ENCODE assay signal across 10 cellular contexts in the genomic region with DNA sequence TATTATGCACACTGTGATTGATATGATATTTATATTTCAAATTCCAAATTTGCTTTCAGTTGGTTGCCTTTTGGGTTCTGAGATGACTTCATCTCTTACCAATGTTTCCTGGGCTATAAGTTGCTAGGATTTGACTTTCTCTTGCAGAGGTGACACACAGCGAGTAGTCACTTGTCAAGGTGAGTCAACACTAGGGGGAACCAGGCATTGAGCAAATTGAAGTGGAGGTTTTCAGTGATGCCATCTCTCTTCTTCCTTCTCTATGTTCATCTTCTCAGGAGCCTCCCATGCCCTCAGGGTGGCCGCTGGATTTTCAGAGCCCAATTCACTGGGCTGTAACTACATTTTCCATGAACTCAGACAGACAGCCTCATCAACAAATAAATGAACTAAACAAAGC. TPM values are rescaled to one million over a fixed set of nuclear protein-coding genes. Genes with fewer than 3 reads are reported as not detected.
DNase-seq lines count a peak whose midpoint lies in the region; ATAC-seq and TF ChIP-seq lines count a peak whose summit lies in the region.
"Had no signal": no experiment of that assay in that cellular context is flagged by ENCODE, and none has a peak within 500 bp of the region (broad histone marks: within the 10 kb centered on the region; RNA-seq: fewer than 3 reads in every experiment).

No MANE protein-coding gene starts in this region.

- ATAC-seq in HG02852 (IDR thresholded peaks at IDR 0.05; ENCODE audit: unreplicated experiment) (no peak), GM21723 (IDR thresholded peaks at IDR 0.05; ENCODE audit: unreplicated experiment) (no peak)

- H3K4me3 Mint-ChIP-seq in H9: no peak overlapping the region
- no peak overlapping the region for H3K4me3 Mint-ChIP-seq in T-helper 2 cell treated with Interferon-gamma antibody and Interleukin-4, amounts not matched to agents 5 μg/mL and 100 μg/mL, for 36 hours

- H3K9me3 Mint-ChIP-seq in H9: no peaks in the 10 kb centered on the region; a peak in 1 of 5 replicates
- no peaks in the 10 kb centered on the region for H3K9me3 Mint-ChIP-seq in T-helper 2 cell treated with Interferon-gamma antibody and Interleukin-4, amounts not matched to agents 5 μg/mL and 100 μg/mL, for 36 hours

- H3F3A ChIP-seq in DOHH2 (ENCODE audit: control insufficient read depth, insufficient read depth): no peaks in the 10 kb centered on the region

- no peak overlapping the region for H4K8ac ChIP-seq in H9 (replicated peaks; ENCODE audit: insufficient read length, low read depth, low read length)

- H3K79me1 ChIP-seq in H9 (ENCODE audit: insufficient read depth, low read depth, low read length, poor library complexity, severe bottlenecking): no peaks in the 10 kb centered on the region

- peaks cover 18 to 31% of the 10 kb centered on the region in 2 experiments for H3K4me1 Mint-ChIP-seq in H9
- H3K4me1 Mint-ChIP-seq in T-helper 2 cell treated with Interferon-gamma antibody and Interleukin-4, amounts not matched to agents 5 μg/mL and 100 μg/mL, for 36 hours (ENCODE audit: low read depth): peaks cover 12% of the 10 kb centered on the region

- H2BK5ac ChIP-seq in H9 (ENCODE audit: insufficient read length, low read length): no peak overlapping the region

- no peaks in the 10 kb centered on the region for H3K9me3 ChIP-seq in DOHH2 (ENCODE audit: control insufficient read depth, insufficient read depth, low read length)
- no peaks in the 10 kb centered on the region for H3K9me3 ChIP-seq in H9 (ENCODE audit: control insufficient read depth, low read depth, low read length)
- H3K9me3 ChIP-seq: suprapubic skin had no signal

- H2BK12ac ChIP-seq in H9 (ENCODE audit: insufficient read length, low read depth, low read length): no peak overlapping the region

- DNase-seq in H9 (no peak), glomerular visceral epithelial cell (ENCODE audit: extremely low spot score) (peak; percentile 42), globus pallidus (ENCODE audit: low spot score) (no peak)
- DNase-seq in T-helper 2 cell treated with Interferon-gamma antibody and Interleukin-4, amounts not matched to agents 5 μg/mL and 100 μg/mL, for 36 hours (ENCODE audit: low spot score): peak; percentile 34
- DNase-seq: NCI-H2171 treated with DMSO at 0.1 percent for 48 hours had no signal

- H3K23ac ChIP-seq in H9 (ENCODE audit: insufficient read length, low read depth, low read length): no peak overlapping the region

- H3K9me2 ChIP-seq in DOHH2 (replicated peaks; ENCODE audit: control insufficient read depth, low read length): no peaks in the 10 kb centered on the region

- H2BK20ac ChIP-seq in H9 (ENCODE audit: low read depth, low read length, poor library complexity, severe bottlenecking): no peak overlapping the region

- H3K14ac ChIP-seq in H9 (ENCODE audit: insufficient read depth, low read length): no peak overlapping the region

- H3K36me3 Mint-ChIP-seq in H9 (ENCODE audit: insufficient read depth in 1 of 3, low read depth in 3 of 3): no peaks in the 10 kb centered on the region
- H3K36me3 Mint-ChIP-seq in T-helper 2 cell treated with Interferon-gamma antibody and Interleukin-4, amounts not matched to agents 5 μg/mL and 100 μg/mL, for 36 hours (ENCODE audit: low read depth): no peaks in the 10 kb centered on the region

- no peak overlapping the region for H2BK120ac ChIP-seq in H9 (ENCODE audit: low read depth, low read length, poor library complexity, severe bottlenecking)

- H3K23me2 ChIP-seq in H9 (ENCODE audit: insufficient read length, low read depth, low read length, poor library complexity, severe bottlenecking): no peaks in the 10 kb centered on the region

- no peak overlapping the region for H3K4ac ChIP-seq in H9 (ENCODE audit: low read depth, low read length)

- WGBS in H9 (ENCODE audit: extremely low coverage, insufficient read length, low lambda C conversion rate): no CpG with 5 or more reads among the region's 2 CpGs

- H4K5ac ChIP-seq in H9 (ENCODE audit: insufficient read length, low read depth, low read length): no peak overlapping the region

- H3K4me3 ChIP-seq in DOHH2 (ENCODE audit: low read length): no peak overlapping the region
- H3K4me3 ChIP-seq: suprapubic skin had no signal

- no peak overlapping the region for H3K27ac Mint-ChIP-seq in H9
- H3K27ac Mint-ChIP-seq in T-helper 2 cell treated with Interferon-gamma antibody and Interleukin-4, amounts not matched to agents 5 μg/mL and 100 μg/mL, for 36 hours: no peak overlapping the region

- no peak overlapping the region for H2AK5ac ChIP-seq in H9 (ENCODE audit: insufficient read length, low read length)

- no peak overlapping the region for H3T11ph ChIP-seq in H9 (ENCODE audit: low read length)

- peaks cover 24% of the 10 kb centered on the region for H3K27me3 Mint-ChIP-seq in H9 (ENCODE audit: low read depth)
- H3K27me3 Mint-ChIP-seq in T-helper 2 cell treated with Interferon-gamma antibody and Interleukin-4, amounts not matched to agents 5 μg/mL and 100 μg/mL, for 36 hours (ENCODE audit: low read depth): no peaks in the 10 kb centered on the region

- peaks cover 11% of the 10 kb centered on the region; the same call in 1 of the 2 replicates for H3K27me3 ChIP-seq in DOHH2 (ENCODE audit: control insufficient read depth, low read length)
- peaks cover 9% of the 10 kb centered on the region; the same call in 1 of the 2 replicates for H3K27me3 ChIP-seq in H9 (ENCODE audit: insufficient read depth, low read length)
- H3K27me3 ChIP-seq: suprapubic skin had no signal

- no peak overlapping the region for H4K91ac ChIP-seq in H9 (ENCODE audit: insufficient read length, low read depth, low read length)

- H3K56ac ChIP-seq in H9 (ENCODE audit: insufficient read length, low read depth, low read length): no peak overlapping the region

- H3K27ac ChIP-seq in DOHH2 (ENCODE audit: low read depth, low read length): no peak overlapping the region
- H3K27ac ChIP-seq in H9 (ENCODE audit: insufficient read length, low read depth, low read length): no peak overlapping the region
- H3K27ac ChIP-seq: suprapubic skin had no signal

- no peak overlapping the region for H2AFZ ChIP-seq in H9 (ENCODE audit: low read length)

- H3K9ac ChIP-seq in H9 (ENCODE audit: extremely low read depth, insufficient read length, low read length): no peak overlapping the region

- H3K4me2 ChIP-seq in DOHH2 (ENCODE audit: low read length) (no peak overlapping the region), H9 (ENCODE audit: insufficient read depth, insufficient read length, low read length) (no peak overlapping the region)

- no peaks in the 10 kb centered on the region for H3K79me2 ChIP-seq in DOHH2 (ENCODE audit: control insufficient read depth, low read length)
- no peaks in the 10 kb centered on the region for H3K79me2 ChIP-seq in H9 (ENCODE audit: insufficient read depth, low read length)

- TF ChIP-seq CTCF in DOHH2 (IDR thresholded peaks at IDR 0.05; ENCODE audit: low read depth, low read length, poor library complexity, severe bottlenecking): peak; percentile 22
- TF ChIP-seq CTCF in H9 (conservative IDR thresholded peaks at IDR 0.05): peak; percentile 54

- H4K20me1 ChIP-seq in DOHH2 (ENCODE audit: control insufficient read depth, insufficient read depth, low read depth, low read length) (no peaks in the 10 kb centered on the region), H9 (ENCODE audit: control insufficient read depth, insufficient read depth, insufficient read length) (no peaks in the 10 kb centered on the region)

- H3K4me1 ChIP-seq in DOHH2 (ENCODE audit: control insufficient read depth, low read length) (no peaks in the 10 kb centered on the region), H9 (ENCODE audit: insufficient read depth, low read length) (no peaks in the 10 kb centered on the region; the same call in 1 of the 2 replicates)

- H3K36me3 ChIP-seq in DOHH2 (ENCODE audit: control insufficient read depth, low read length): no peaks in the 10 kb centered on the region
- H3K36me3 ChIP-seq: suprapubic skin had no signal

- no peak overlapping the region for H2BK15ac ChIP-seq in H9 (ENCODE audit: low read depth, low read length)

- no peak overlapping the region for H3K18ac ChIP-seq in H9 (ENCODE audit: insufficient read length, low read depth, low read length)

RNA-seq across cellular contexts. Expression of a gene that starts 6.0 kb away (rescaled TPM):
- 42.8 and 47.0 TPM in 2 replicates for total RNA-seq in H9 (2021)

RNA-seq across cellular contexts. Expression of a gene that starts 38.9 kb away (rescaled TPM):
- total RNA-seq in H9 (2021): not detected in 2 replicates
- total RNA-seq: glomerular endothelial cell had no signal

Comparison
In these comparisons a context has a peak if more than half of its experiments do, and no peak if none do; other contexts are left out.
1. DNase-seq: peak in T-helper 2 cell treated with Interferon-gamma antibody and Interleukin-4, amounts not matched to agents 5 μg/mL and 100 μg/mL, for 36 hours (single experiment) and glomerular visceral epithelial cell (single experiment); none in H9 (single experiment) and globus pallidus (single experiment).